Comparison of ENCODE assay signal across 27 cellular contexts in the genomic region with DNA sequence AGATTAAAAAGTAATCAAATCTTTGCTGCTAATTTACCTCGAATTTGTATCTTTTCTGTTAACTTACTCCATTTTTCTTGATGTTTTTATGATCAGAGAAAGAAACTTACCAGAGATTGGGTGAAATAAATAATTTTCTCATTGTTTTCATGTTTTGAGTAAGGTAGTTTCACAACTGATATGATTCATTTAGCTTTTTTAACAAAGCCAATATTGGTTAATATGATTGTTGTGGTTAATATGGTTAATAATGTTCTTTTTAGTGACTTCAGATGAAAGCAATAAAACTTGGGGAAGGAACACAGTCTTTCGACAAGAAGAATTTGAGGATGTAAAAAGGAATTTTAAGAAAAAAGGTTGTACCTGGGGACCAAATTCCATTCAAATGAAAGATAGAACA.
"Had no signal": no experiment of that assay in that cellular context is flagged by ENCODE, and none has a peak within 500 bp of the region (broad histone marks: within the 10 kb centered on the region; RNA-seq: fewer than 3 reads in every experiment).

No MANE protein-coding gene starts in this region.

- H3K9me3 ChIP-seq: esophagus squamous epithelium, neutrophil, prostate gland, right atrium auricular region, suprapubic skin, transverse colon, upper lobe of right lung, uterus had no signal

- H3K36me3 Mint-ChIP-seq: natural killer cell had no signal

- H3K36me3 ChIP-seq: neutrophil, prostate gland, right atrium auricular region, transverse colon, upper lobe of right lung, uterus had no signal

- DNase-seq: dermis blood vessel endothelial cell; effector memory CD4-positive, alpha-beta T cell; erythroblast; esophagus squamous epithelium; foreskin melanocyte; natural killer cell; stimulated activated CD4-positive, alpha-beta T cell treated with anti-CD3 and anti-CD28 coated beads, Interleukin-12 subunit alpha, Interleukin-12 subunit beta, amount 100 ng/mL, for 4 hours; stimulated activated CD4-positive, alpha-beta T cell treated with anti-CD3 and anti-CD28 coated beads, Interleukin-1b, Interleukin-23, amount 100 ng/mL, for 48 hours; stimulated activated CD4-positive, alpha-beta T cell treated with anti-CD3 and anti-CD28 coated beads, Interleukin-4, amount 100 ng/mL, for 1 hour; stimulated activated CD8-positive, alpha-beta memory T cell treated with anti-CD3 and anti-CD28 coated beads, Interleukin-4, amount 100 ng/mL, for 48 hours; stimulated activated naive CD4-positive, alpha-beta T cell; stimulated activated naive CD8-positive, alpha-beta T cell treated with anti-CD3 and anti-CD28 coated beads, Interleukin-15, amount 100 ng/mL, for 72 hours; transverse colon; upper lobe of right lung; uterus had no signal

- H3K27me3 ChIP-seq: esophagus squamous epithelium, neutrophil, right atrium auricular region, suprapubic skin, transverse colon, upper lobe of right lung, uterus had no signal

- H3K4me2 ChIP-seq: smooth muscle cell had no signal

- H3K9me3 Mint-ChIP-seq: memory B cell; natural killer cell; stimulated activated naive CD8-positive, alpha-beta T cell treated with anti-CD3 and anti-CD28 coated beads, Interleukin-15, amount 100 ng/mL, for 72 hours had no signal

- H3K4me1 Mint-ChIP-seq: natural killer cell; stimulated activated naive CD8-positive, alpha-beta T cell treated with anti-CD3 and anti-CD28 coated beads, Interleukin-15, amount 100 ng/mL, for 72 hours had no signal

- H3K27ac ChIP-seq: coronary artery, esophagus squamous epithelium, neutrophil, prostate gland, right atrium auricular region, suprapubic skin, transverse colon, upper lobe of right lung, uterus had no signal

- ATAC-seq: left lobe of liver; natural killer cell; sciatic nerve; stimulated activated naive CD8-positive, alpha-beta T cell treated with anti-CD3 and anti-CD28 coated beads, Interleukin-15, amount 100 ng/mL, for 72 hours; upper lobe of right lung had no signal

- FAIRE-seq: endometrium, keratinocyte had no signal

- H3K4me3 Mint-ChIP-seq: memory B cell; natural killer cell; stimulated activated naive CD8-positive, alpha-beta T cell treated with anti-CD3 and anti-CD28 coated beads, Interleukin-15, amount 100 ng/mL, for 72 hours had no signal

- H3K27me3 Mint-ChIP-seq: memory B cell; stimulated activated naive CD8-positive, alpha-beta T cell treated with anti-CD3 and anti-CD28 coated beads, Interleukin-15, amount 100 ng/mL, for 72 hours had no signal

- H3K27ac Mint-ChIP-seq: memory B cell; natural killer cell; stimulated activated naive CD8-positive, alpha-beta T cell treated with anti-CD3 and anti-CD28 coated beads, Interleukin-15, amount 100 ng/mL, for 72 hours had no signal

- H3K4me3 ChIP-seq: coronary artery, esophagus squamous epithelium, lung, prostate gland, right atrium auricular region, smooth muscle cell, suprapubic skin, transverse colon, upper lobe of right lung, uterus had no signal

- H3K4me1 ChIP-seq: esophagus squamous epithelium, prostate gland, right atrium auricular region, suprapubic skin, transverse colon, upper lobe of right lung, uterus had no signal
